23 cellular contexts compared by ENCODE assay signal in genomic region chr2:99654419-99654818, GRCh38.
"Had no signal": no experiment of that assay in that cellular context is flagged by ENCODE, and none has a peak within 500 bp of the region (broad histone marks: within the 10 kb centered on the region; RNA-seq: fewer than 3 reads in every experiment).

No MANE protein-coding gene starts in this region.

- H3K27ac ChIP-seq: coronary artery, esophagus squamous epithelium, foreskin keratinocyte, hepatocyte, lower lobe of right lung, sigmoid colon, spleen, thyroid gland had no signal

- H3K4me1 Mint-ChIP-seq: activated CD4-positive, alpha-beta T cell treated with anti-CD3 and anti-CD28 coated beads, Interleukin-2, amount 10 ng/mL, durations not matched to agents 24 days and 14 days; activated naive CD8-positive, alpha-beta T cell treated with anti-CD3 and anti-CD28 coated beads, Interleukin-2, amount 10 ng/mL, durations not matched to agents 7 days and 5 days; activated T-helper 17 cell treated with anti-CD3 and anti-CD28 coated beads, Interleukin-2, amount 50 U/mL, for 72 hours; central memory CD8-positive, alpha-beta T cell had no signal

- H3K36me3 Mint-ChIP-seq: activated naive CD8-positive, alpha-beta T cell treated with anti-CD3 and anti-CD28 coated beads, Interleukin-2, amount 10 ng/mL, durations not matched to agents 7 days and 5 days; mesothelial cell of epicardium; natural killer cell treated with Interleukin-12 subunit alpha and Interleukin-12 subunit beta and Interleukin-15 and Interleukin-18, amount 100 ng/mL, for 72 hours had no signal

- H2AFZ ChIP-seq: hepatocyte had no signal

- H3K79me2 ChIP-seq: hepatocyte had no signal

- H3K9me3 Mint-ChIP-seq: activated CD4-positive, alpha-beta T cell treated with anti-CD3 and anti-CD28 coated beads, Interleukin-2, amount 10 ng/mL, durations not matched to agents 24 days and 14 days; activated CD8-positive, alpha-beta T cell treated with anti-CD3 and anti-CD28 coated beads for 36 hours; activated naive CD8-positive, alpha-beta T cell treated with anti-CD3 and anti-CD28 coated beads, Interleukin-2, amount 10 ng/mL, durations not matched to agents 7 days and 5 days; activated T-helper 17 cell treated with anti-CD3 and anti-CD28 coated beads, Interleukin-2, amount 50 U/mL, for 72 hours; mesothelial cell of epicardium; natural killer cell treated with Interleukin-12 subunit alpha and Interleukin-12 subunit beta and Interleukin-15 and Interleukin-18, amount 100 ng/mL, for 72 hours; T-helper 2 cell treated with Interferon-gamma antibody and Interleukin-4, amounts not matched to agents 5 μg/mL and 100 μg/mL, for 36 hours had no signal

- FAIRE-seq: keratinocyte, TTC549 had no signal

- H3K4me2 ChIP-seq: hepatocyte had no signal

- H3K27me3 ChIP-seq: esophagus squamous epithelium, foreskin keratinocyte, hepatocyte, sigmoid colon, spleen, thyroid gland had no signal

- DNase-seq: activated CD4-positive, alpha-beta T cell treated with anti-CD3 and anti-CD28 coated beads, Interleukin-2, amount 10 ng/mL, durations not matched to agents 24 days and 14 days; activated CD4-positive, CD25-positive, alpha-beta regulatory T cell; activated CD8-positive, alpha-beta T cell treated with anti-CD3 and anti-CD28 coated beads for 36 hours; activated naive CD4-positive, alpha-beta T cell; activated naive CD8-positive, alpha-beta T cell treated with anti-CD3 and anti-CD28 coated beads, Interleukin-2, amount 10 ng/mL, durations not matched to agents 7 days and 5 days; activated T-cell treated with anti-CD3 and anti-CD28 coated beads, Interleukin-2, amount 50 U/mL, for 1 hour; effector CD4-positive, alpha-beta T cell; esophagus squamous epithelium; foreskin keratinocyte; lower lobe of right lung; sigmoid colon; spleen; stimulated activated naive CD4-positive, alpha-beta T cell; thyroid gland had no signal

- H3K36me3 ChIP-seq: esophagus squamous epithelium, lower lobe of right lung, sigmoid colon, thyroid gland had no signal

- H3K27me3 Mint-ChIP-seq: activated CD4-positive, alpha-beta T cell treated with anti-CD3 and anti-CD28 coated beads, Interleukin-2, amount 10 ng/mL, durations not matched to agents 24 days and 14 days; activated CD8-positive, alpha-beta T cell treated with anti-CD3 and anti-CD28 coated beads for 36 hours; activated naive CD8-positive, alpha-beta T cell treated with anti-CD3 and anti-CD28 coated beads, Interleukin-2, amount 10 ng/mL, durations not matched to agents 7 days and 5 days had no signal

- H3K4me1 ChIP-seq: foreskin keratinocyte, spleen, thyroid gland had no signal

- H3K4me3 Mint-ChIP-seq: activated CD4-positive, alpha-beta T cell treated with anti-CD3 and anti-CD28 coated beads, Interleukin-2, amount 10 ng/mL, durations not matched to agents 24 days and 14 days; activated CD8-positive, alpha-beta T cell treated with anti-CD3 and anti-CD28 coated beads for 36 hours; activated naive CD8-positive, alpha-beta T cell treated with anti-CD3 and anti-CD28 coated beads, Interleukin-2, amount 10 ng/mL, durations not matched to agents 7 days and 5 days; activated T-helper 17 cell treated with anti-CD3 and anti-CD28 coated beads, Interleukin-2, amount 50 U/mL, for 72 hours; central memory CD8-positive, alpha-beta T cell; mesothelial cell of epicardium; natural killer cell treated with Interleukin-12 subunit alpha and Interleukin-12 subunit beta and Interleukin-15 and Interleukin-18, amount 100 ng/mL, for 72 hours; T-helper 2 cell treated with Interferon-gamma antibody and Interleukin-4, amounts not matched to agents 5 μg/mL and 100 μg/mL, for 36 hours had no signal

- ATAC-seq: activated CD8-positive, alpha-beta T cell treated with anti-CD3 and anti-CD28 coated beads for 36 hours; activated T-helper 17 cell treated with anti-CD3 and anti-CD28 coated beads, Interleukin-2, amount 50 U/mL, for 72 hours; foreskin keratinocyte; natural killer cell treated with Interleukin-12 subunit alpha and Interleukin-12 subunit beta and Interleukin-15 and Interleukin-18, amount 100 ng/mL, for 72 hours had no signal

- H3K9me3 ChIP-seq: esophagus squamous epithelium, lower lobe of right lung, sigmoid colon, spleen, thyroid gland had no signal

- H3K4me3 ChIP-seq: coronary artery, esophagus squamous epithelium, hepatocyte, lower lobe of right lung, sigmoid colon, spleen, thyroid gland had no signal

- H3K27ac Mint-ChIP-seq: activated CD4-positive, alpha-beta T cell treated with anti-CD3 and anti-CD28 coated beads, Interleukin-2, amount 10 ng/mL, durations not matched to agents 24 days and 14 days; activated CD8-positive, alpha-beta T cell treated with anti-CD3 and anti-CD28 coated beads for 36 hours; activated naive CD8-positive, alpha-beta T cell treated with anti-CD3 and anti-CD28 coated beads, Interleukin-2, amount 10 ng/mL, durations not matched to agents 7 days and 5 days; activated T-helper 17 cell treated with anti-CD3 and anti-CD28 coated beads, Interleukin-2, amount 50 U/mL, for 72 hours; mesothelial cell of epicardium; natural killer cell treated with Interleukin-12 subunit alpha and Interleukin-12 subunit beta and Interleukin-15 and Interleukin-18, amount 100 ng/mL, for 72 hours; T-helper 2 cell treated with Interferon-gamma antibody and Interleukin-4, amounts not matched to agents 5 μg/mL and 100 μg/mL, for 36 hours had no signal
